In the genomic region with DNA sequence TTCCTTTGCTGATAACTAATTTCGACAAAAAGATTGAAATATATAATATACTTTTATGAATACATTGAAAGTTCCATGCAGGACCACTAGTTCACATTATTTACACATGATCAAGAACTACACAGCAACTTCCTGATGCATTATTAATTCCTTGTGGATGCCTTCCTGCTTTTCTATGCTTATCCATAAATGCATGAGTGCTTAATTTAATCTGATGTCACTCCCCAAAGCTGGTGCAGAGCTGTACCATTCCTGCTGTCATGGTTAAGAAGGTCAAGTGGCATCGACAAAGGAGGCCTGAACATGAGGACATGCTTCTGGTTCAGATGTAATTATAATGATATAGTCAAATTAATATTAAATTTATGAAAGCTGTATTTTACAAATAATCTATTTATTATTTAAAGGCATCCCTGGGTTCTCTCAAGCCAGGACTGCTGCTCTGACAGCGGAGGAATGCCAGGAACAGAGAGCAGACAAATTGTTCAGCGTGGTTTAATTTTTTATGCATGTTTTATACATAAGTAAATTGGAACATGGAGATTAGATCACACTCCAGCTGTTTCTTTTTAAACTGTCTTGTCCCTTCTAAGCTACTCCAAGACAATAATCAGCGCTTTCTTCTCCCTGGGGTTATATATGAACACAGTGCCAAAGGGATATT, we compare ENCODE assay signal across 21 cellular contexts.
"Had no signal": no experiment of that assay in that cellular context is flagged by ENCODE, and none has a peak within 500 bp of the region (broad histone marks: within the 10 kb centered on the region; RNA-seq: fewer than 3 reads in every experiment).

No MANE protein-coding gene starts in this region.

- H3K9me3 ChIP-seq: esophagus squamous epithelium, left lung, lower lobe of right lung, psoas muscle, sigmoid colon, testis, tibial nerve had no signal

- H3K27me3 ChIP-seq: esophagus squamous epithelium, gastroesophageal sphincter, left lung, right atrium auricular region, sigmoid colon, testis, tibial nerve had no signal

- H3K4me1 ChIP-seq: esophagus squamous epithelium, gastroesophageal sphincter, left lung, lower lobe of right lung, parathyroid adenoma, psoas muscle, right atrium auricular region, testis, tibial nerve had no signal

- H2AFZ ChIP-seq: parathyroid adenoma had no signal

- H3K9ac ChIP-seq: parathyroid adenoma had no signal

- DNase-seq: effector memory CD8-positive, alpha-beta T cell; esophagus squamous epithelium; foreskin fibroblast; glutamatergic neuron; islet precursor cell; left lung; lower lobe of right lung; mesenchymal stem cell; naive B cell; psoas muscle; sigmoid colon; stimulated activated CD4-positive, alpha-beta T cell treated with anti-CD3 and anti-CD28 coated beads, Interleukin-2, amount 100 ng/mL, for 24 hours; stimulated activated CD4-positive, alpha-beta T cell treated with anti-CD3 and anti-CD28 coated beads, Interleukin-4, amount 100 ng/mL, for 4 hours; stimulated activated naive B cell treated with anti-CD40 and anti-IgM and Interleukin-4, amounts not matched to agents 10 μg/mL and 1 μg/mL and 100 μg/mL, for 72 hours; stimulated activated naive CD8-positive, alpha-beta T cell treated with anti-CD3 and anti-CD28 coated beads, Interleukin-15, amount 100 ng/mL, for 72 hours; testis had no signal

- H3K36me3 ChIP-seq: esophagus squamous epithelium, gastroesophageal sphincter, left lung, lower lobe of right lung, right atrium auricular region, sigmoid colon, tibial nerve had no signal

- H3K4me3 ChIP-seq: esophagus squamous epithelium, gastroesophageal sphincter, left lung, lower lobe of right lung, psoas muscle, right atrium auricular region, sigmoid colon, skin epidermis, testis, tibial nerve had no signal

- H3K27ac ChIP-seq: esophagus squamous epithelium, gastroesophageal sphincter, left lung, lower lobe of right lung, parathyroid adenoma, psoas muscle, right atrium auricular region, sigmoid colon, skin epidermis, testis, tibial nerve had no signal

- H3K79me2 ChIP-seq: parathyroid adenoma had no signal
